ENCODE assay signal across 30 cellular contexts in genomic region chr14:66143387-66144112, GRCh38.
"Had no signal": no experiment of that assay in that cellular context is flagged by ENCODE, and none has a peak within 500 bp of the region (broad histone marks: within the 10 kb centered on the region; RNA-seq: fewer than 3 reads in every experiment).

No MANE protein-coding gene starts in this region.

- H3K79me2 ChIP-seq: parathyroid adenoma had no signal

- H3K27me3 ChIP-seq: breast epithelium, esophagus squamous epithelium, heart right ventricle, testis, transverse colon had no signal

- H3K27ac Mint-ChIP-seq: activated B cell treated with CpG ODN at 0.5 μM for 24 hours; activated CD8-positive, alpha-beta T cell treated with anti-CD3 and anti-CD28 coated beads for 36 hours; activated naive CD4-positive, alpha-beta T cell treated with anti-CD3 and anti-CD28 coated beads, Interleukin-2, amount 50 U/mL, for 72 hours; activated T-helper 2 cell treated with anti-CD3 and anti-CD28 coated beads, Interferon-gamma antibody, Interleukin-2, Interleukin-4, amounts not matched to agents 10 μg/mL and 5 μg/mL and 100 μg/mL, durations not matched to agents 14 hours and 24 hours and 36 hours; mesothelial cell of epicardium; nephron progenitor cell; T-helper 17 cell had no signal

- DNase-seq: activated B cell treated with CpG ODN at 0.5 μM for 24 hours; activated CD4-positive, alpha-beta T cell treated with anti-CD3 and anti-CD28 coated beads, Interleukin-2, amount 50 U/mL, for 1 hour; activated CD8-positive, alpha-beta T cell treated with anti-CD3 and anti-CD28 coated beads for 36 hours; activated T-cell treated with anti-CD3 and anti-CD28 coated beads, Interleukin-2, amount 50 U/mL, for 48 hours; dermis blood vessel endothelial cell; effector CD8-positive, alpha-beta T cell; esophagus squamous epithelium; foreskin melanocyte; heart right ventricle; kidney glomerular epithelial cell; naive B cell; nephron progenitor cell; occipital lobe; psoas muscle; stimulated activated CD4-positive, alpha-beta T cell treated with anti-CD3 and anti-CD28 coated beads, Interleukin-15, amount 100 ng/mL, for 24 hours; stimulated activated CD4-positive, alpha-beta T cell treated with anti-CD3 and anti-CD28 coated beads, Interleukin-2, amount 100 ng/mL, for 24 hours; stimulated activated naive CD8-positive, alpha-beta T cell treated with anti-CD3 and anti-CD28 coated beads, Interleukin-15, Interleukin-2, amounts not matched to agents 100 U/mL and 50 U/mL, for 24 hours; T-helper 17 cell; testis; transverse colon had no signal

- H3K9me3 ChIP-seq: esophagus squamous epithelium, testis, transverse colon had no signal

- H3K4me3 Mint-ChIP-seq: activated B cell treated with CpG ODN at 0.5 μM for 24 hours; activated CD8-positive, alpha-beta T cell treated with anti-CD3 and anti-CD28 coated beads for 36 hours; central memory CD8-positive, alpha-beta T cell; mesothelial cell of epicardium; nephron progenitor cell; T-helper 17 cell had no signal

- H3K9ac ChIP-seq: parathyroid adenoma had no signal

- H3K36me3 ChIP-seq: breast epithelium, esophagus squamous epithelium, heart right ventricle, transverse colon had no signal

- H3K4me1 Mint-ChIP-seq: central memory CD8-positive, alpha-beta T cell; mesothelial cell of epicardium; nephron progenitor cell; T-helper 17 cell had no signal

- ATAC-seq: activated CD8-positive, alpha-beta T cell treated with anti-CD3 and anti-CD28 coated beads for 36 hours; activated naive CD4-positive, alpha-beta T cell treated with anti-CD3 and anti-CD28 coated beads, Interleukin-2, amount 50 U/mL, for 72 hours; heart right ventricle; left lobe of liver; psoas muscle; stimulated activated naive CD8-positive, alpha-beta T cell treated with anti-CD3 and anti-CD28 coated beads, Interleukin-15, Interleukin-2, amounts not matched to agents 100 U/mL and 50 U/mL, for 24 hours; T-helper 17 cell had no signal

- H3K4me1 ChIP-seq: breast epithelium, esophagus squamous epithelium, parathyroid adenoma, psoas muscle, testis, transverse colon had no signal

- H2AFZ ChIP-seq: parathyroid adenoma had no signal

- FAIRE-seq: colon, endometrium had no signal

- H3K9me3 Mint-ChIP-seq: activated B cell treated with CpG ODN at 0.5 μM for 24 hours; activated CD8-positive, alpha-beta T cell treated with anti-CD3 and anti-CD28 coated beads for 36 hours; activated T-helper 2 cell treated with anti-CD3 and anti-CD28 coated beads, Interferon-gamma antibody, Interleukin-2, Interleukin-4, amounts not matched to agents 10 μg/mL and 5 μg/mL and 100 μg/mL, durations not matched to agents 14 hours and 24 hours and 36 hours; central memory CD8-positive, alpha-beta T cell had no signal

- H3K27ac ChIP-seq: breast epithelium, epithelial cell of prostate, esophagus squamous epithelium, heart right ventricle, parathyroid adenoma, psoas muscle, testis, transverse colon had no signal

- H3K4me3 ChIP-seq: breast epithelium, esophagus squamous epithelium, heart right ventricle, psoas muscle, testis, transverse colon had no signal
